ENCODE assay signal across 13 cellular contexts in the genomic region with DNA sequence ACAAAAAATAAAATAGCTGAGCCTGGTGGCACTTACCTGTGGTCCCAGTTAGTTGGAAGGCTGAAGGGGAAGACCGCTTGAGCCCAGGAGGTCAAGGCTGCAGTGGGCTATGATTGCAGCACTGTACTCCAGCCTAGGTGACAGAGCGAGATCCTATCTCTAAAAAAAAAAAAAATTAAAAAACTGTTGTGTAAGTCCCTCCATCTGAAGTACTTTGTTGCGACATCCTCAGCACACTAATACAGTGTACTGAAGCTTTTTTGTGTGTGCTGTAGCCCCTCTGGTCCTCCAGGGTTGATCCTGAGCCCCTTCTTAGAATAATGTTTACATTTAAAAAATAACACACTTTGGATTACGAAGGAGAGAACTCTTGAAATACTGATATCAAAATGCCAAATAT.
A peak's percentile ranks its signal among the peaks of the same experiment; 100 is the strongest.
DNase-seq lines count a peak whose midpoint lies in the region; ATAC-seq and TF ChIP-seq lines count a peak whose summit lies in the region.
"Had no signal": no experiment of that assay in that cellular context is flagged by ENCODE, and none has a peak within 500 bp of the region (broad histone marks: within the 10 kb centered on the region; RNA-seq: fewer than 3 reads in every experiment).

No MANE protein-coding gene starts in this region.

- peak overlapping the region; percentile 92 to 94 for H3K27ac Mint-ChIP-seq in natural killer cell

- H3K4me2 ChIP-seq in BLaER1 treated with 17β-estradiol and CSF1 and Interleukin-3, amounts not matched to agents 10 nM and 100 nM = peak overlapping the region in 4 of 11 experiments; percentile 65 to 87 (median 84); a peak in 7 of 22 replicates

- H3K9ac ChIP-seq in BLaER1 treated with 17β-estradiol and CSF1 and Interleukin-3, amounts not matched to agents 10 nM and 100 nM = peak overlapping the region in 2 of 11 experiments; percentile 44 to 73; a peak in 2 of 22 replicates

- DNase-seq in KBM-7 = peak; percentile 9
- DNase-seq in ascending aorta (ENCODE audit: low spot score in 2 of 2) = no peak
- no peak for DNase-seq in natural killer cell
- DNase-seq in NAMALWA (ENCODE audit: low spot score) = no peak
- no peak for DNase-seq in NCI-H1694 (lab: John Stamatoyannopoulos, UW)
- DNase-seq in right atrium auricular region (ENCODE audit: low spot score) = no peak
- no peak for DNase-seq in LoVo (ENCODE audit: low spot score)
- DNase-seq: activated CD4-positive, alpha-beta T cell treated with anti-CD3 and anti-CD28 coated beads for 1 hour; colonic mucosa; kidney; NCI-H524; stimulated activated naive CD4-positive, alpha-beta T cell had no signal

- peaks cover 0 to 13% (median 0%) of the 10 kb centered on the region in 11 experiments; a peak in 6 of 22 replicates for H3K36me3 ChIP-seq in BLaER1 treated with 17β-estradiol and CSF1 and Interleukin-3, amounts not matched to agents 10 nM and 100 nM
- no peaks in the 10 kb centered on the region for H3K36me3 ChIP-seq in ascending aorta
- H3K36me3 ChIP-seq in right atrium auricular region = no peaks in the 10 kb centered on the region
- H3K36me3 ChIP-seq: colonic mucosa had no signal

- H3K27me3 ChIP-seq in BLaER1 treated with 17β-estradiol and CSF1 and Interleukin-3, amounts not matched to agents 10 nM and 100 nM = no peaks in the 10 kb centered on the region
- H3K27me3 ChIP-seq in ascending aorta (no peaks in the 10 kb centered on the region), right atrium auricular region (no peaks in the 10 kb centered on the region)
- H3K27me3 ChIP-seq: colonic mucosa had no signal

- H3K36me3 Mint-ChIP-seq in natural killer cell = no peaks in the 10 kb centered on the region

- intact Hi-C loops in ascending aorta (cut with DNase I) = loop anchor here (2.0 to 10.0 kb wide), 4 partner anchors 52 to 329 kb away; a partner anchor contains a TSS
- intact Hi-C loops in natural killer cell (cut with micrococcal nuclease) = no loop called here

- TF ChIP-seq CTCF in ascending aorta (IDR thresholded peaks at IDR 0.05) (no peak), natural killer cell (IDR thresholded peaks at IDR 0.05) (no peak), right atrium auricular region (IDR thresholded peaks at IDR 0.05) (no peak)

- in situ Hi-C loops in KBM-7 (cut with MboI; ENCODE audit: low pct_unique_long_range_greater_than_20kb, low sequenced_read_pairs) = no loop called here

- peak overlapping the region in 7 of 11 experiments; percentile 19 to 94 (median 78); a peak in 13 of 22 replicates for H3K27ac ChIP-seq in BLaER1 treated with 17β-estradiol and CSF1 and Interleukin-3, amounts not matched to agents 10 nM and 100 nM
- H3K27ac ChIP-seq in ascending aorta (peak overlapping the region; percentile 95 to 97), right atrium auricular region (no peak overlapping the region)
- H3K27ac ChIP-seq: colonic mucosa had no signal

- H3K4me3 Mint-ChIP-seq in natural killer cell = no peak overlapping the region

- peaks cover 21 to 84% (median 42%) of the 10 kb centered on the region in 10 experiments; a peak in 19 of 20 replicates for H3K4me1 ChIP-seq in BLaER1 treated with 17β-estradiol and CSF1 and Interleukin-3, amounts not matched to agents 10 nM and 100 nM
- H3K4me1 ChIP-seq in ascending aorta (peaks cover 10 to 37% of the 10 kb centered on the region in 2 donors), right atrium auricular region (no peaks in the 10 kb centered on the region)

- H3K9me3 Mint-ChIP-seq in natural killer cell = no peaks in the 10 kb centered on the region

- no peak overlapping the region for H3K4me3 ChIP-seq in BLaER1 treated with 17β-estradiol and CSF1 and Interleukin-3, amounts not matched to agents 10 nM and 100 nM
- H3K4me3 ChIP-seq in ascending aorta (no peak overlapping the region), right atrium auricular region (no peak overlapping the region)
- H3K4me3 ChIP-seq: colonic mucosa had no signal

- peaks cover 33 to 36% of the 10 kb centered on the region in 2 donors for H3K4me1 Mint-ChIP-seq in natural killer cell

- H3K27me3 Mint-ChIP-seq in natural killer cell (ENCODE audit: low read depth in 2 of 2) = no peaks in the 10 kb centered on the region

- peaks cover 6 to 22% (median 15%) of the 10 kb centered on the region in 11 experiments; a peak in 17 of 22 replicates for H3K9me3 ChIP-seq in BLaER1 treated with 17β-estradiol and CSF1 and Interleukin-3, amounts not matched to agents 10 nM and 100 nM (replicated peaks in 1 of 11)
- no peaks in the 10 kb centered on the region for H3K9me3 ChIP-seq in ascending aorta
- no peaks in the 10 kb centered on the region for H3K9me3 ChIP-seq in right atrium auricular region
- H3K9me3 ChIP-seq: colonic mucosa had no signal

- no peak for ATAC-seq in natural killer cell

- no peaks in the 10 kb centered on the region for H4K20me1 ChIP-seq in BLaER1 treated with 17β-estradiol and CSF1 and Interleukin-3, amounts not matched to agents 10 nM and 100 nM

Comparison
In these comparisons a context has a peak if more than half of its experiments do, and no peak if none do; other contexts are left out.
1. H3K27ac ChIP-seq: peak in BLaER1 treated with 17β-estradiol and CSF1 and Interleukin-3, amounts not matched to agents 10 nM and 100 nM (7 of 11) and ascending aorta (2 of 2); none in right atrium auricular region (0 of 2).